20 cellular contexts compared by ENCODE assay signal in the genomic region with DNA sequence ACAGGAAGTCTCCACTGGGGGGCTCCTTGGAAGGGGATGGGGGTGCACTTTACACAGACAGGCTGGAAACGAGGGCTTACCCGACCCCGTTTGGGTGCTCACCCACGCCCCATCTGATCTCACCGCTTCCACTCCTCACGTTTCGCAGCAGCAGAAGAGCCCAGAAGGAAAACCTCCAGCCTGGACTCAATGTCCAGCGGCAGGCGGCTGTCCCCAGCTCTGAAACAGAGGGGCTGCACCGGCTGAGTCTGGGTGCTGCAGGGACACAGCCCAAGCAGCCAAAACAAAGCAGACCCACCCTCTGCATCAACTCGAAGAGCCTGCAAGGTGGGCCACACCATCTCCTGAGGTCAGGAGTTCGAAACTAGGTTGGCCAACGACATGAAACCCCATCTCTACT. TPM values are rescaled to one million over a fixed set of nuclear protein-coding genes. Genes with fewer than 3 reads are reported as not detected.
DNase-seq lines count a peak whose midpoint lies in the region; ATAC-seq, FAIRE-seq and TF ChIP-seq lines count a peak whose summit lies in the region.
"Had no signal": no experiment of that assay in that cellular context is flagged by ENCODE, and none has a peak within 500 bp of the region (broad histone marks: within the 10 kb centered on the region; RNA-seq: fewer than 3 reads in every experiment).

No MANE protein-coding gene starts in this region.

- H3K9me3 Mint-ChIP-seq in astrocyte (ENCODE audit: unreplicated experiment) = no peaks in the 10 kb centered on the region
- no peaks in the 10 kb centered on the region for H3K9me3 Mint-ChIP-seq in CD8-positive, alpha-beta memory T cell
- H3K9me3 Mint-ChIP-seq: CD8-positive, alpha-beta T cell; IgD-negative memory B cell had no signal

- POLR2A ChIA-PET in CD8-positive, alpha-beta memory T cell (lab: Charles Lee) = no interaction called here

- DNase-seq in Right ventricle myocardium superior = peak; percentile 21
- no peak for DNase-seq in left cardiac atrium
- DNase-seq in astrocyte (ENCODE audit: low read depth) = no peak
- peak; percentile 29 for DNase-seq in kidney
- DNase-seq in midbrain (lab: John Stamatoyannopoulos, UW) = no peak
- no peak for DNase-seq in CD8-positive, alpha-beta memory T cell
- no peak for DNase-seq in ecto neural progenitor cell (ENCODE audit: low spot score)
- DNase-seq in mesenchymal stem cell = no peak
- DNase-seq: CD8-positive, alpha-beta T cell; DMS 273 treated with DMSO at 0.1 percent for 48 hours; GDM1; NCI-H1417 treated with DMSO at 0.1 percent for 48 hours; NCI-H2029; NCI-H2171; NCI-H446 treated with DMSO at 0.1 percent for 48 hours; NCI-H774 had no signal

- H4K91ac ChIP-seq in mesenchymal stem cell (ENCODE audit: low read length) = no peak overlapping the region

- H3K9me3 ChIP-seq in astrocyte (ENCODE audit: insufficient read depth, low read depth, low read length) (no peaks in the 10 kb centered on the region), kidney (ENCODE audit: control insufficient read depth in 1 of 2, low read length in 2 of 2) (no peaks in the 10 kb centered on the region), mesenchymal stem cell (ENCODE audit: control insufficient read depth, low read length) (no peaks in the 10 kb centered on the region)
- no peaks in the 10 kb centered on the region for H3K9me3 ChIP-seq in CD8-positive, alpha-beta memory T cell (ENCODE audit: low read length)
- H3K9me3 ChIP-seq: BLaER1 had no signal

- peaks cover 14% of the 10 kb centered on the region for H4K20me1 ChIP-seq in astrocyte (ENCODE audit: insufficient read depth, low read length)
- H4K20me1 ChIP-seq: BLaER1 had no signal

- FAIRE-seq in astrocyte (lab: Jason Lieb, UNC) (no peak), kidney (lab: Jason Lieb, UNC) (no peak)
- FAIRE-seq: GM12878 had no signal

- no peak overlapping the region for H3K4me3 ChIP-seq in astrocyte (ENCODE audit: insufficient read depth, low read depth, low read length)
- H3K4me3 ChIP-seq in kidney (ENCODE audit: low read length in 2 of 2) = no peak overlapping the region
- H3K4me3 ChIP-seq in CD8-positive, alpha-beta memory T cell (ENCODE audit: low read length) = no peak overlapping the region
- no peak overlapping the region for H3K4me3 ChIP-seq in mesenchymal stem cell (ENCODE audit: insufficient read depth in 1 of 2, low read depth in 1 of 2, low read length in 2 of 2)
- H3K4me3 ChIP-seq: BLaER1, GM12878 had no signal

- H3K4me1 ChIP-seq in astrocyte (ENCODE audit: insufficient read depth, low read length) (peaks cover 44% of the 10 kb centered on the region), kidney (ENCODE audit: control insufficient read depth in 1 of 2, insufficient read depth in 1 of 2, low read depth in 1 of 2, low read length in 2 of 2) (peaks cover 4 to 13% of the 10 kb centered on the region in 2 donors), mesenchymal stem cell (ENCODE audit: control insufficient read depth, insufficient read depth, low read depth, low read length) (peaks cover 31% of the 10 kb centered on the region)
- H3K4me1 ChIP-seq in CD8-positive, alpha-beta memory T cell (ENCODE audit: insufficient read depth, low read length) = peaks cover 17% of the 10 kb centered on the region

- peaks cover 29% of the 10 kb centered on the region for H3K4me1 Mint-ChIP-seq in astrocyte (ENCODE audit: low read depth, unreplicated experiment)
- peaks cover 20 to 31% (median 23%) of the 10 kb centered on the region in 3 donors for H3K4me1 Mint-ChIP-seq in CD8-positive, alpha-beta memory T cell

- ATAC-seq in Right ventricle myocardium superior (ENCODE audit: poor library complexity) = no peak
- ATAC-seq in left cardiac atrium = no peak
- ATAC-seq: CD8-positive, alpha-beta T cell; GM12878; Right ventricle myocardium inferior had no signal

- no peak overlapping the region for H3K14ac ChIP-seq in mesenchymal stem cell (ENCODE audit: low read length in 2 of 2)

- no peak overlapping the region for H3K4me3 Mint-ChIP-seq in astrocyte (ENCODE audit: unreplicated experiment)
- peak overlapping the region in 1 of 7 donors; percentile 18 for H3K4me3 Mint-ChIP-seq in CD8-positive, alpha-beta memory T cell
- H3K4me3 Mint-ChIP-seq: CD8-positive, alpha-beta T cell had no signal

- H3K36me3 ChIP-seq in astrocyte (ENCODE audit: insufficient read depth, low read length) (peaks cover 26% of the 10 kb centered on the region), kidney (ENCODE audit: control insufficient read depth in 1 of 2, insufficient read depth in 2 of 2, low read length in 2 of 2) (peaks cover 5 to 12% of the 10 kb centered on the region in 2 donors), mesenchymal stem cell (ENCODE audit: control insufficient read depth in 1 of 2, insufficient read depth in 2 of 2, low read depth in 1 of 2, low read length in 2 of 2) (peaks cover 40 to 64% of the 10 kb centered on the region in 2 experiments)
- H3K36me3 ChIP-seq in CD8-positive, alpha-beta memory T cell (ENCODE audit: insufficient read depth, low read length) = peaks cover 12% of the 10 kb centered on the region

- H2AK5ac ChIP-seq in mesenchymal stem cell (ENCODE audit: low read length, severe bottlenecking) = no peak overlapping the region

- no peak for TF ChIP-seq CTCF in astrocyte (IDR thresholded peaks at IDR 0.05; ENCODE audit: insufficient read depth, low read depth, low read length)
- TF ChIP-seq CTCF in kidney (IDR thresholded peaks at IDR 0.05; ENCODE audit: borderline replicate concordance, extremely low read depth, insufficient read depth) = no peak

- H3K27me3 ChIP-seq in astrocyte (ENCODE audit: insufficient read depth, low read length) (no peaks in the 10 kb centered on the region), mesenchymal stem cell (ENCODE audit: control insufficient read depth in 1 of 2, insufficient read depth in 1 of 2, low read length in 2 of 2) (no peaks in the 10 kb centered on the region)
- no peaks in the 10 kb centered on the region for H3K27me3 ChIP-seq in CD8-positive, alpha-beta memory T cell (ENCODE audit: insufficient read depth, low read length, poor library complexity, severe bottlenecking)
- H3K27me3 ChIP-seq: BLaER1 had no signal

- H2BK12ac ChIP-seq in mesenchymal stem cell (ENCODE audit: low read length in 2 of 2) = no peak overlapping the region

- H2AFZ ChIP-seq in astrocyte (ENCODE audit: low read depth, low read length) (no peak overlapping the region), mesenchymal stem cell (ENCODE audit: low read depth, low read length) (no peak overlapping the region)

- intact Hi-C loops in Right ventricle myocardium superior (cut with DNase I) = no loop called here
- intact Hi-C loops in left cardiac atrium (cut with DNase I) = no loop called here
- intact Hi-C loops in kidney (cut with DNase I) = no loop called here

- 96% methylated on average over 13 of the region's 13 CpGs for WGBS in mesenchymal stem cell

- no peak overlapping the region for H3K23ac ChIP-seq in mesenchymal stem cell (ENCODE audit: low read length in 2 of 2)

- H2BK5ac ChIP-seq in mesenchymal stem cell (ENCODE audit: low read depth, low read length, poor library complexity, severe bottlenecking) = no peak overlapping the region

- no peak overlapping the region for H2BK120ac ChIP-seq in mesenchymal stem cell (ENCODE audit: low read depth, low read length)

- H4K8ac ChIP-seq in mesenchymal stem cell (ENCODE audit: low read length) = no peak overlapping the region

- peaks cover 34% of the 10 kb centered on the region for H3K79me1 ChIP-seq in mesenchymal stem cell (replicated peaks; ENCODE audit: low read length, poor library complexity, severe bottlenecking)

- H3K27ac ChIP-seq in astrocyte (ENCODE audit: low read depth, low read length) = no peak overlapping the region
- no peak overlapping the region for H3K27ac ChIP-seq in kidney (ENCODE audit: low read depth in 2 of 2, low read length in 2 of 2)
- H3K27ac ChIP-seq in CD8-positive, alpha-beta memory T cell (ENCODE audit: low read depth, low read length) = no peak overlapping the region
- no peak overlapping the region for H3K27ac ChIP-seq in mesenchymal stem cell (ENCODE audit: low read length, poor library complexity, severe bottlenecking)
- H3K27ac ChIP-seq: BLaER1 had no signal

- H3K4me2 ChIP-seq in astrocyte (ENCODE audit: low read length) = peak overlapping the region; percentile 55
- no peak overlapping the region for H3K4me2 ChIP-seq in mesenchymal stem cell (ENCODE audit: low read length, poor library complexity, severe bottlenecking)
- H3K4me2 ChIP-seq: BLaER1 had no signal

- H3K9ac ChIP-seq in astrocyte (ENCODE audit: low read length) (no peak overlapping the region), kidney (ENCODE audit: low read length in 2 of 2) (no peak overlapping the region), mesenchymal stem cell (ENCODE audit: low read length) (no peak overlapping the region)
- H3K9ac ChIP-seq: BLaER1 had no signal

- no peak overlapping the region for H3K18ac ChIP-seq in mesenchymal stem cell (ENCODE audit: low read depth in 1 of 2, low read length in 2 of 2)

- CTCF ChIA-PET in CD8-positive, alpha-beta memory T cell (lab: Charles Lee) = interaction anchor here (0.5 to 1.2 kb wide), 2 partner anchors 10 to 122 kb away, joined by 3 read pairs; no protein-coding TSS in a partner anchor

- peaks cover 42% of the 10 kb centered on the region for H3K79me2 ChIP-seq in astrocyte (ENCODE audit: insufficient read depth, low read length)

- no peak overlapping the region for H2BK15ac ChIP-seq in mesenchymal stem cell (ENCODE audit: low read depth, poor library complexity, severe bottlenecking)

- H3K4ac ChIP-seq in mesenchymal stem cell (ENCODE audit: low read depth in 1 of 2, low read length in 2 of 2) = no peak overlapping the region

- H3K27me3 Mint-ChIP-seq in astrocyte (ENCODE audit: low read depth, unreplicated experiment) = no peaks in the 10 kb centered on the region
- H3K27me3 Mint-ChIP-seq in CD8-positive, alpha-beta memory T cell = no peaks in the 10 kb centered on the region
- H3K27me3 Mint-ChIP-seq: IgD-negative memory B cell had no signal

- H3K27ac Mint-ChIP-seq in astrocyte (ENCODE audit: unreplicated experiment) = no peak overlapping the region
- H3K27ac Mint-ChIP-seq in CD8-positive, alpha-beta memory T cell = no peak overlapping the region
- H3K27ac Mint-ChIP-seq: CD8-positive, alpha-beta T cell had no signal

- peaks cover 24% of the 10 kb centered on the region for H3K36me3 Mint-ChIP-seq in astrocyte (ENCODE audit: low read depth, unreplicated experiment)
- H3K36me3 Mint-ChIP-seq in CD8-positive, alpha-beta memory T cell = peaks cover 1 to 44% (median 8%) of the 10 kb centered on the region in 3 donors

RNA-seq across cellular contexts. Expression of a gene that starts 3.9 kb away (rescaled TPM):
- 5.0 TPM for total RNA-seq in Right ventricle myocardium superior
- total RNA-seq in left cardiac atrium = 1 to 10 TPM; 5.2 to 6.7 TPM
- 36.1 and 41.3 TPM in 2 replicates for total RNA-seq in astrocyte
- total RNA-seq in kidney = 30.6 TPM
- 6.3 TPM for polyA plus RNA-seq in kidney (ENCODE audit: insufficient read depth, low read depth, low replicate concordance)
- 1 to 10 TPM; 6.7 to 7.7 TPM for total RNA-seq in CD8-positive, alpha-beta memory T cell
- polyA plus RNA-seq in CD8-positive, alpha-beta memory T cell = 7.8 TPM
- 13.8 TPM for polyA plus RNA-seq in mesenchymal stem cell (2013, experiment 1 of 2)
- polyA plus RNA-seq in mesenchymal stem cell (2013, experiment 2 of 2) = 14.8 TPM

Comparison
In these comparisons a context has a peak if more than half of its experiments do, and no peak if none do; other contexts are left out.
1. DNase-seq: peak in Right ventricle myocardium superior (single experiment) and kidney (single experiment); none in left cardiac atrium (single experiment), astrocyte (single experiment), midbrain (single experiment), CD8-positive, alpha-beta memory T cell (0 of 5), ecto neural progenitor cell (single experiment) and mesenchymal stem cell (single experiment).